In the genomic region with DNA sequence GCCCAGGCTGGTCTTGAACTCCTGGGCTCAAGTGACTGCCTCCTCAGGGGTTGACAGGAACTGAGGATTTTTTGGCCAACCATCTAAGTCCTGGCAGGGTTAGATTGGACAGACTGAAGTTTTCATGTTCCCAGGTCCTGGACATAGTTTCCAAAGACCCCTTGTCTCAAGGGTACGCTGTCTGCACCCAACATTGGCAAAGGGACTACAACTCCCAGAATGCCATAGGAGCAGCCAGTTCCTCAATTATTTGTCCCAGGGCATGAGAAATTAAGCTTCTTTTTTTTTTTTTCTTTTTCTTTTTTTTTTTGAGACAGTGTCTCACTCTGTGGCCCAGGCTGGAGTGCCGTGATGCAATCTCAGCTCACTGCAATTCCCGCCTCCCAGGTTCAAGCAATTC, we compare ENCODE assay signal across 16 cellular contexts. TPM values are rescaled to one million over a fixed set of nuclear protein-coding genes. Genes with fewer than 3 reads are reported as not detected.
DNase-seq lines count a peak whose midpoint lies in the region; ATAC-seq, FAIRE-seq and TF ChIP-seq lines count a peak whose summit lies in the region.
"Had no signal": no experiment of that assay in that cellular context is flagged by ENCODE, and none has a peak within 500 bp of the region (broad histone marks: within the 10 kb centered on the region; RNA-seq: fewer than 3 reads in every experiment).

No MANE protein-coding gene starts in this region.

- 99% methylated on average over 3 of the region's 3 CpGs for WGBS in HepG2 (ENCODE audit: low lambda C conversion rate)
- 100% methylated on average over 2 of the region's 3 CpGs for WGBS in right lobe of liver (ENCODE audit: insufficient coverage, low coverage, low lambda C conversion rate, missing lambda C conversion rate)
- WGBS in neuronal stem cell (ENCODE audit: extremely low coverage in 2 of 2, insufficient read length in 2 of 2, insufficient replicate concordance in 1 of 2), 2 donors = no CpG with 5 or more reads among the region's 3 CpGs

- no peak for DNase-seq in HepG2 (ENCODE audit: low spot score)
- DNase-seq in right lobe of liver = no peak
- no peak for DNase-seq in neuronal stem cell (ENCODE audit: low spot score)
- DNase-seq: CD8-positive, alpha-beta T cell; DMS79; GM23248; NCI-H1436 treated with DMSO at 0.1 percent for 48 hours; NCI-H2029 treated with DMSO at 0.1 percent for 48 hours; NCI-H2171 treated with DMSO at 0.1 percent for 48 hours; NCI-H446 treated with DMSO at 0.1 percent for 48 hours; RPMI8226 had no signal

- TF ChIP-seq POLR2A in HepG2 (IDR thresholded peaks at IDR 0.05; ENCODE audit: insufficient read depth in 1 of 2, low read depth in 2 of 2, low read length in 2 of 2) = no peak
- no peak for TF ChIP-seq POLR2A in right lobe of liver (IDR thresholded peaks at IDR 0.05)

- TF ChIP-seq CTCF in HepG2 (CRISPR knock-in tag; IDR thresholded peaks at IDR 0.05) = no peak
- TF ChIP-seq CTCF in right lobe of liver (IDR thresholded peaks at IDR 0.05) = no peak

- H3K9me3 ChIP-seq in HepG2 (ENCODE audit: low read length) (no peaks in the 10 kb centered on the region), right lobe of liver (no peaks in the 10 kb centered on the region), neuronal stem cell (replicated peaks in 1 of 2; ENCODE audit: control insufficient read depth in 2 of 2, insufficient read depth in 1 of 2, low read depth in 1 of 2, low read length in 2 of 2) (no peaks in the 10 kb centered on the region)

- FAIRE-seq in HepG2 (lab: Jason Lieb, UNC) = no peak

- in situ Hi-C loops in HepG2 (cut with HindIII; ENCODE audit: extremely low pct_ligation_motif_present, low pct_unique_long_range_greater_than_20kb) = no loop called here

- peaks cover 4% of the 10 kb centered on the region for H3K79me1 ChIP-seq in neuronal stem cell (ENCODE audit: low read depth, low read length)

- no peak overlapping the region for H2BK120ac ChIP-seq in neuronal stem cell (ENCODE audit: low read depth, low read length)

- H3K27ac ChIP-seq in HepG2 (ENCODE audit: extremely low read length, insufficient read depth, low read length) = no peak overlapping the region
- H3K27ac ChIP-seq in right lobe of liver = no peak overlapping the region
- H3K27ac ChIP-seq in neuronal stem cell (replicated peaks; ENCODE audit: low read length) = no peak overlapping the region
- H3K27ac ChIP-seq: GM23248, HL-60 had no signal

- intact Hi-C loops in HepG2 (cut with micrococcal nuclease; ENCODE audit: unreplicated experiment) = no loop called here
- intact Hi-C loops in right lobe of liver (cut with DNase I) = no loop called here

- H2AFZ ChIP-seq in HepG2 (ENCODE audit: low read length) = no peak overlapping the region
- H2AFZ ChIP-seq in neuronal stem cell (ENCODE audit: low read length) = no peak overlapping the region
- H2AFZ ChIP-seq: GM23248 had no signal

- H3K23ac ChIP-seq in neuronal stem cell (ENCODE audit: low read depth, low read length, poor library complexity) = no peak overlapping the region

- no peak overlapping the region for H3K4me3 ChIP-seq in HepG2 (replicated peaks in 1 of 3; ENCODE audit: insufficient read depth in 1 of 3, low read depth in 2 of 3, low read length in 3 of 3)
- H3K4me3 ChIP-seq in right lobe of liver = no peak overlapping the region
- H3K4me3 ChIP-seq in neuronal stem cell (ENCODE audit: low read length in 2 of 2) = no peak overlapping the region
- H3K4me3 ChIP-seq: GM23248 had no signal

- no peak overlapping the region for H3K14ac ChIP-seq in neuronal stem cell (ENCODE audit: low read length)

- POLR2A ChIA-PET in HepG2 (lab: Yijun Ruan, JAX) = no interaction called here

- H3K36me3 ChIP-seq in HepG2 (replicated peaks in 1 of 2; ENCODE audit: control insufficient read depth in 1 of 2, insufficient read depth in 2 of 2, low read length in 2 of 2) (peaks cover 20 to 54% of the 10 kb centered on the region in 2 experiments; a peak in 4 of 5 replicates), right lobe of liver (peaks cover 0 to 52% (median 5%) of the 10 kb centered on the region in 4 donors), neuronal stem cell (replicated peaks in 1 of 2; ENCODE audit: control insufficient read depth in 2 of 2, insufficient read depth in 2 of 2, low read length in 2 of 2) (peaks cover 30 to 75% of the 10 kb centered on the region in 2 donors)

- no peaks in the 10 kb centered on the region for H4K20me1 ChIP-seq in HepG2 (ENCODE audit: insufficient read depth, low read length)

- no peak overlapping the region for H2BK5ac ChIP-seq in neuronal stem cell (ENCODE audit: low read length)

- TF ChIP-seq RAD21 in HepG2 (CRISPR knock-in tag; IDR thresholded peaks at IDR 0.05) = no peak

- H3K4me2 ChIP-seq in HepG2 (ENCODE audit: low read depth, low read length) (no peak overlapping the region), neuronal stem cell (ENCODE audit: insufficient read depth, low read length, poor library complexity, severe bottlenecking) (no peak overlapping the region)

- TF ChIP-seq EP300 in HepG2 (IDR thresholded peaks at IDR 0.05; ENCODE audit: low read depth in 2 of 2, low read length in 2 of 2) (no peak), HepG2 (CRISPR knock-in tag; IDR thresholded peaks at IDR 0.05; ENCODE audit: borderline replicate concordance) (no peak)

- ATAC-seq in HepG2 (no peak), right lobe of liver (no peak), GM19455 (IDR thresholded peaks at IDR 0.05; ENCODE audit: unreplicated experiment) (no peak)
- ATAC-seq: CD8-positive, alpha-beta T cell had no signal

- BruUV-seq in HepG2 (replicated peaks; lab: Mats Ljungman, UMichigan) = no TSS peak

- H3K79me2 ChIP-seq in HepG2 (ENCODE audit: insufficient read depth, low read length) = peaks cover 10% of the 10 kb centered on the region

- H3K18ac ChIP-seq in neuronal stem cell (ENCODE audit: low read length) = no peak overlapping the region

- CTCF ChIA-PET in HepG2 (lab: Yijun Ruan, JAX; ENCODE audit: low intra/inter-chr PET ratio, low total read pairs) = no interaction called here

- H4K91ac ChIP-seq in neuronal stem cell (ENCODE audit: low read depth, low read length, poor library complexity) = no peak overlapping the region

- H3K9ac ChIP-seq in HepG2 (ENCODE audit: insufficient read depth, low read depth, low read length) (no peak overlapping the region), neuronal stem cell (ENCODE audit: low read depth, low read length, poor library complexity) (no peak overlapping the region)
- H3K9ac ChIP-seq: GM23248 had no signal

- no peak overlapping the region for H2AK5ac ChIP-seq in neuronal stem cell (ENCODE audit: low read depth, low read length)

- no peak overlapping the region for H2BK12ac ChIP-seq in neuronal stem cell (ENCODE audit: low read length)

- H3K27me3 ChIP-seq in HepG2 (ENCODE audit: control insufficient read depth in 1 of 2, insufficient read depth in 2 of 2, low read length in 2 of 2) (no peaks in the 10 kb centered on the region), right lobe of liver (no peaks in the 10 kb centered on the region), neuronal stem cell (ENCODE audit: control insufficient read depth in 3 of 3, insufficient read depth in 3 of 3, low read depth in 1 of 3, low read length in 3 of 3) (no peaks in the 10 kb centered on the region)

- no peak overlapping the region for H3K4ac ChIP-seq in neuronal stem cell (ENCODE audit: low read length)

- no peak overlapping the region for H2BK15ac ChIP-seq in neuronal stem cell (ENCODE audit: low read length)

- H3K4me1 ChIP-seq in HepG2 (ENCODE audit: insufficient read depth, low read length) = peaks cover 14% of the 10 kb centered on the region
- H3K4me1 ChIP-seq in right lobe of liver = peaks cover 0 to 4% (median 0%) of the 10 kb centered on the region in 4 donors
- no peaks in the 10 kb centered on the region for H3K4me1 ChIP-seq in neuronal stem cell (ENCODE audit: control insufficient read depth in 2 of 2, insufficient read depth in 1 of 2, low read depth in 1 of 2, low read length in 2 of 2)

- H4K8ac ChIP-seq in neuronal stem cell (ENCODE audit: low read depth, low read length) = no peak overlapping the region

RNA-seq across cellular contexts. Expression of a gene that starts 6.9 kb away (rescaled TPM):
- total RNA-seq in HepG2 (2016; rRNA removed; fragmentation: Illumina TruSeq; extraction: Trizol) = 16.4 and 18.4 TPM in 2 replicates
- total RNA-seq in HepG2 (2016; cell fraction: cytosol; rRNA removed; fragmentation: Illumina TruSeq; extraction: Trizol; ENCODE audit: low read depth) = 5.2 and 5.3 TPM in 2 replicates
- total RNA-seq in HepG2 (2016; cell fraction: insoluble cytoplasmic fraction; rRNA removed; fragmentation: Illumina TruSeq; extraction: Trizol) = 13.3 and 20.4 TPM in 2 replicates
- total RNA-seq in HepG2 (2016; cell fraction: membrane; rRNA removed; fragmentation: Illumina TruSeq; extraction: Trizol) = 4.9 and 5.1 TPM in 2 replicates
- 17.7 and 22.5 TPM in 2 replicates for total RNA-seq in HepG2 (2016; cell fraction: nucleus; rRNA removed; fragmentation: Illumina TruSeq; extraction: Trizol)
- polyA plus RNA-seq in HepG2 (2011; rRNA removed) = 34.3 and 42.1 TPM in 2 replicates
- polyA plus RNA-seq in HepG2 (2011; cell fraction: cytosol; rRNA removed) = 15.4 and 24.0 TPM in 2 replicates
- polyA plus RNA-seq in HepG2 (2011; cell fraction: nucleus; rRNA removed) = 43.8 and 62.9 TPM in 2 replicates
- 10.2 and 20.0 TPM in 2 replicates for polyA plus RNA-seq in HepG2 (2012)
- 1.1 and 1.4 TPM in 2 replicates for polyA plus RNA-seq in HepG2 (2016; cell fraction: cytosol; fragmentation: Illumina TruSeq; extraction: Trizol; ENCODE audit: low read depth)
- 10.8 and 15.0 TPM in 2 replicates for polyA plus RNA-seq in HepG2 (2016; cell fraction: insoluble cytoplasmic fraction; fragmentation: Illumina TruSeq; extraction: Trizol; ENCODE audit: low read depth)
- polyA plus RNA-seq in HepG2 (2016; cell fraction: membrane; fragmentation: Illumina TruSeq; extraction: Trizol; ENCODE audit: low read depth) = 2.9 and 3.5 TPM in 2 replicates
- 28.6 and 30.1 TPM in 2 replicates for polyA plus RNA-seq in HepG2 (2016; cell fraction: nucleus; fragmentation: Illumina TruSeq; extraction: Trizol; ENCODE audit: insufficient read depth, low read depth)
- 85.1 and 134 TPM in 2 replicates for polyA minus RNA-seq in HepG2 (2011; rRNA and poly(A)+ RNA removed; ENCODE audit: low replicate concordance)
- 22.2 and 28.2 TPM in 2 replicates for polyA minus RNA-seq in HepG2 (2011; cell fraction: cytosol; rRNA and poly(A)+ RNA removed)
- 26.5 and 44.0 TPM in 2 replicates for polyA minus RNA-seq in HepG2 (2011; cell fraction: nucleus; rRNA and poly(A)+ RNA removed)
- 10 to 100 TPM in 2 of 6 experiments, 1 to 10 TPM in 4; 4.7 to 12.5 (median 8.9) TPM for total RNA-seq in right lobe of liver
- 17.7 TPM for polyA plus RNA-seq in neuronal stem cell (2013, experiment 1 of 2)
- polyA plus RNA-seq in neuronal stem cell (2013, experiment 2 of 2) = 16.4 TPM

RNA-seq across cellular contexts. Expression of a gene that starts 7.5 kb away (rescaled TPM):
- 108 and 122 TPM in 2 replicates for total RNA-seq in HepG2 (2016; rRNA removed; fragmentation: Illumina TruSeq; extraction: Trizol)
- total RNA-seq in HepG2 (2016; cell fraction: cytosol; rRNA removed; fragmentation: Illumina TruSeq; extraction: Trizol; ENCODE audit: low read depth) = 42.8 and 44.4 TPM in 2 replicates
- total RNA-seq in HepG2 (2016; cell fraction: insoluble cytoplasmic fraction; rRNA removed; fragmentation: Illumina TruSeq; extraction: Trizol) = 98.2 and 127 TPM in 2 replicates
- 53.1 and 56.0 TPM in 2 replicates for total RNA-seq in HepG2 (2016; cell fraction: membrane; rRNA removed; fragmentation: Illumina TruSeq; extraction: Trizol)
- total RNA-seq in HepG2 (2016; cell fraction: nucleus; rRNA removed; fragmentation: Illumina TruSeq; extraction: Trizol) = 57.1 and 62.8 TPM in 2 replicates
- 109 and 120 TPM in 2 replicates for polyA plus RNA-seq in HepG2 (2011; rRNA removed)
- 120 and 188 TPM in 2 replicates for polyA plus RNA-seq in HepG2 (2011; cell fraction: cytosol; rRNA removed)
- polyA plus RNA-seq in HepG2 (2011; cell fraction: nucleus; rRNA removed) = 169 and 241 TPM in 2 replicates
- 71.6 and 76.0 TPM in 2 replicates for polyA plus RNA-seq in HepG2 (2012)
- polyA plus RNA-seq in HepG2 (2016; cell fraction: cytosol; fragmentation: Illumina TruSeq; extraction: Trizol; ENCODE audit: low read depth) = 38.1 and 42.9 TPM in 2 replicates
- polyA plus RNA-seq in HepG2 (2016; cell fraction: insoluble cytoplasmic fraction; fragmentation: Illumina TruSeq; extraction: Trizol; ENCODE audit: low read depth) = 87.8 and 103 TPM in 2 replicates
- 44.0 and 49.8 TPM in 2 replicates for polyA plus RNA-seq in HepG2 (2016; cell fraction: membrane; fragmentation: Illumina TruSeq; extraction: Trizol; ENCODE audit: low read depth)
- polyA plus RNA-seq in HepG2 (2016; cell fraction: nucleus; fragmentation: Illumina TruSeq; extraction: Trizol; ENCODE audit: insufficient read depth, low read depth) = 101 and 102 TPM in 2 replicates
- 203 and 355 TPM in 2 replicates for polyA minus RNA-seq in HepG2 (2011; rRNA and poly(A)+ RNA removed; ENCODE audit: low replicate concordance)
- polyA minus RNA-seq in HepG2 (2011; cell fraction: cytosol; rRNA and poly(A)+ RNA removed) = 65.7 and 86.3 TPM in 2 replicates
- 47.3 and 59.2 TPM in 2 replicates for polyA minus RNA-seq in HepG2 (2011; cell fraction: nucleus; rRNA and poly(A)+ RNA removed)
- total RNA-seq in right lobe of liver = 10 to 100 TPM; 22.8 to 66.7 (median 32.3) TPM
- 76.7 TPM for polyA plus RNA-seq in neuronal stem cell (2013, experiment 1 of 2)
- 72.0 TPM for polyA plus RNA-seq in neuronal stem cell (2013, experiment 2 of 2)

RNA-seq across cellular contexts. Expression of a gene that starts 21.1 kb away (rescaled TPM):
- 3,909 and 8,800 TPM in 2 replicates for total RNA-seq in HepG2 (2016; rRNA removed; fragmentation: Illumina TruSeq; extraction: Trizol)
- total RNA-seq in HepG2 (2016; cell fraction: cytosol; rRNA removed; fragmentation: Illumina TruSeq; extraction: Trizol; ENCODE audit: low read depth) = 89,971 and 90,879 TPM in 2 replicates
- total RNA-seq in HepG2 (2016; cell fraction: insoluble cytoplasmic fraction; rRNA removed; fragmentation: Illumina TruSeq; extraction: Trizol) = 3,851 and 8,859 TPM in 2 replicates
- 51,578 and 56,338 TPM in 2 replicates for total RNA-seq in HepG2 (2016; cell fraction: membrane; rRNA removed; fragmentation: Illumina TruSeq; extraction: Trizol)
- total RNA-seq in HepG2 (2016; cell fraction: nucleus; rRNA removed; fragmentation: Illumina TruSeq; extraction: Trizol) = 2,617 and 3,067 TPM in 2 replicates
- 2,513 and 2,721 TPM in 2 replicates for polyA plus RNA-seq in HepG2 (2011; rRNA removed)
- polyA plus RNA-seq in HepG2 (2011; cell fraction: cytosol; rRNA removed) = 2,416 and 4,778 TPM in 2 replicates
- polyA plus RNA-seq in HepG2 (2011; cell fraction: nucleus; rRNA removed) = 1,286 and 1,341 TPM in 2 replicates
- polyA plus RNA-seq in HepG2 (2012) = 3,171 and 4,080 TPM in 2 replicates
- polyA plus RNA-seq in HepG2 (2016; cell fraction: cytosol; fragmentation: Illumina TruSeq; extraction: Trizol; ENCODE audit: low read depth) = 183,517 and 194,436 TPM in 2 replicates
- polyA plus RNA-seq in HepG2 (2016; cell fraction: insoluble cytoplasmic fraction; fragmentation: Illumina TruSeq; extraction: Trizol; ENCODE audit: low read depth) = 7,307 and 7,404 TPM in 2 replicates
- polyA plus RNA-seq in HepG2 (2016; cell fraction: membrane; fragmentation: Illumina TruSeq; extraction: Trizol; ENCODE audit: low read depth) = 88,210 and 91,472 TPM in 2 replicates
- 7,073 and 8,244 TPM in 2 replicates for polyA plus RNA-seq in HepG2 (2016; cell fraction: nucleus; fragmentation: Illumina TruSeq; extraction: Trizol; ENCODE audit: insufficient read depth, low read depth)
- polyA minus RNA-seq in HepG2 (2011; rRNA and poly(A)+ RNA removed; ENCODE audit: low replicate concordance) = 1,399 and 2,171 TPM in 2 replicates
- 634 and 932 TPM in 2 replicates for polyA minus RNA-seq in HepG2 (2011; cell fraction: cytosol; rRNA and poly(A)+ RNA removed)
- polyA minus RNA-seq in HepG2 (2011; cell fraction: nucleus; rRNA and poly(A)+ RNA removed) = 209 and 221 TPM in 2 replicates
- over 10,000 TPM in 3 of 6 experiments, 1,000 to 10,000 TPM in 3; 5,005 to 19,229 (median 10,447) TPM for total RNA-seq in right lobe of liver
- 2,949 TPM for polyA plus RNA-seq in neuronal stem cell (2013, experiment 1 of 2)
- polyA plus RNA-seq in neuronal stem cell (2013, experiment 2 of 2) = 2,579 TPM

RNA-seq across cellular contexts. Expression of a gene that starts 30.7 kb away (rescaled TPM):
- total RNA-seq in HepG2 (2016; rRNA removed; fragmentation: Illumina TruSeq; extraction: Trizol) (not detected in 2 replicates), right lobe of liver (not detected)
- total RNA-seq in HepG2 (2016; cell fraction: cytosol; rRNA removed; fragmentation: Illumina TruSeq; extraction: Trizol; ENCODE audit: low read depth) = not detected in 2 replicates
- not detected in 2 replicates for total RNA-seq in HepG2 (2016; cell fraction: insoluble cytoplasmic fraction; rRNA removed; fragmentation: Illumina TruSeq; extraction: Trizol)
- total RNA-seq in HepG2 (2016; cell fraction: membrane; rRNA removed; fragmentation: Illumina TruSeq; extraction: Trizol) = not detected in 2 replicates
- not detected in 2 replicates for total RNA-seq in HepG2 (2016; cell fraction: nucleus; rRNA removed; fragmentation: Illumina TruSeq; extraction: Trizol)
- 0.82 TPM in 1 of 2 replicates, not detected in the other for polyA plus RNA-seq in HepG2 (2011; rRNA removed)
- polyA plus RNA-seq in HepG2 (2011; cell fraction: cytosol; rRNA removed) = 0.26 and 0.31 TPM in 2 replicates
- 14.9 and 17.4 TPM in 2 replicates for polyA plus RNA-seq in HepG2 (2011; cell fraction: nucleus; rRNA removed)
- 0.75 and 0.87 TPM in 2 replicates for polyA plus RNA-seq in HepG2 (2012)
- polyA plus RNA-seq in HepG2 (2016; cell fraction: cytosol; fragmentation: Illumina TruSeq; extraction: Trizol; ENCODE audit: low read depth) = not detected in 2 replicates
- not detected in 2 replicates for polyA plus RNA-seq in HepG2 (2016; cell fraction: insoluble cytoplasmic fraction; fragmentation: Illumina TruSeq; extraction: Trizol; ENCODE audit: low read depth)
- polyA plus RNA-seq in HepG2 (2016; cell fraction: membrane; fragmentation: Illumina TruSeq; extraction: Trizol; ENCODE audit: low read depth) = not detected in 2 replicates
- 1.2 TPM in 1 of 2 replicates, not detected in the other for polyA plus RNA-seq in HepG2 (2016; cell fraction: nucleus; fragmentation: Illumina TruSeq; extraction: Trizol; ENCODE audit: insufficient read depth, low read depth)
- polyA minus RNA-seq in HepG2 (2011; rRNA and poly(A)+ RNA removed; ENCODE audit: low replicate concordance) = not detected in 2 replicates
- polyA minus RNA-seq in HepG2 (2011; cell fraction: cytosol; rRNA and poly(A)+ RNA removed) = not detected in 2 replicates
- not detected in 2 replicates for polyA minus RNA-seq in HepG2 (2011; cell fraction: nucleus; rRNA and poly(A)+ RNA removed)
- polyA plus RNA-seq in neuronal stem cell (2013, experiment 1 of 2) = 0.10 TPM
- not detected for polyA plus RNA-seq in neuronal stem cell (2013, experiment 2 of 2)
- total RNA-seq: A172; CD8-positive, alpha-beta T cell; G401; GM23248 had no signal
- polyA plus RNA-seq: BJ had no signal

RNA-seq across cellular contexts. Expression of a gene that starts 31.5 kb away (rescaled TPM):
- total RNA-seq in HepG2 (2016; rRNA removed; fragmentation: Illumina TruSeq; extraction: Trizol) = 167 and 176 TPM in 2 replicates
- 230 and 246 TPM in 2 replicates for total RNA-seq in HepG2 (2016; cell fraction: cytosol; rRNA removed; fragmentation: Illumina TruSeq; extraction: Trizol; ENCODE audit: low read depth)
- 165 and 193 TPM in 2 replicates for total RNA-seq in HepG2 (2016; cell fraction: insoluble cytoplasmic fraction; rRNA removed; fragmentation: Illumina TruSeq; extraction: Trizol)
- 237 and 254 TPM in 2 replicates for total RNA-seq in HepG2 (2016; cell fraction: membrane; rRNA removed; fragmentation: Illumina TruSeq; extraction: Trizol)
- 96.5 and 102 TPM in 2 replicates for total RNA-seq in HepG2 (2016; cell fraction: nucleus; rRNA removed; fragmentation: Illumina TruSeq; extraction: Trizol)
- 139 and 164 TPM in 2 replicates for polyA plus RNA-seq in HepG2 (2011; rRNA removed)
- polyA plus RNA-seq in HepG2 (2011; cell fraction: cytosol; rRNA removed) = 118 and 159 TPM in 2 replicates
- 330 and 345 TPM in 2 replicates for polyA plus RNA-seq in HepG2 (2011; cell fraction: nucleus; rRNA removed)
- 158 and 165 TPM in 2 replicates for polyA plus RNA-seq in HepG2 (2012)
- 324 and 380 TPM in 2 replicates for polyA plus RNA-seq in HepG2 (2016; cell fraction: cytosol; fragmentation: Illumina TruSeq; extraction: Trizol; ENCODE audit: low read depth)
- 326 and 339 TPM in 2 replicates for polyA plus RNA-seq in HepG2 (2016; cell fraction: insoluble cytoplasmic fraction; fragmentation: Illumina TruSeq; extraction: Trizol; ENCODE audit: low read depth)
- polyA plus RNA-seq in HepG2 (2016; cell fraction: membrane; fragmentation: Illumina TruSeq; extraction: Trizol; ENCODE audit: low read depth) = 331 and 356 TPM in 2 replicates
- polyA plus RNA-seq in HepG2 (2016; cell fraction: nucleus; fragmentation: Illumina TruSeq; extraction: Trizol; ENCODE audit: insufficient read depth, low read depth) = 298 and 326 TPM in 2 replicates
- polyA minus RNA-seq in HepG2 (2011; rRNA and poly(A)+ RNA removed; ENCODE audit: low replicate concordance) = 81.2 and 143 TPM in 2 replicates
- polyA minus RNA-seq in HepG2 (2011; cell fraction: cytosol; rRNA and poly(A)+ RNA removed) = 66.1 and 82.4 TPM in 2 replicates
- 85.3 and 90.1 TPM in 2 replicates for polyA minus RNA-seq in HepG2 (2011; cell fraction: nucleus; rRNA and poly(A)+ RNA removed)
- 10 to 100 TPM; 15.9 to 54.1 (median 30.8) TPM for total RNA-seq in right lobe of liver
- 66.4 TPM for polyA plus RNA-seq in neuronal stem cell (2013, experiment 1 of 2)
- polyA plus RNA-seq in neuronal stem cell (2013, experiment 2 of 2) = 63.3 TPM
